19 cellular contexts compared by ENCODE assay signal in genomic region chr6:168120390-168121307, GRCh38. TPM values are rescaled to one million over a fixed set of nuclear protein-coding genes. Genes with fewer than 3 reads are reported as not detected.
A peak's percentile ranks its signal among the peaks of the same experiment; 100 is the strongest.
DNase-seq lines count a peak whose midpoint lies in the region; ATAC-seq and TF ChIP-seq lines count a peak whose summit lies in the region.
"Had no signal": no experiment of that assay in that cellular context is flagged by ENCODE, and none has a peak within 500 bp of the region (broad histone marks: within the 10 kb centered on the region; RNA-seq: fewer than 3 reads in every experiment).

No MANE protein-coding gene starts in this region.

- intact Hi-C loops in lower leg skin (cut with DNase I; ENCODE audit: low total_unique reads), result no loop called here

- H3K9me3 Mint-ChIP-seq in activated T-cell treated with anti-CD3 and anti-CD28 coated beads, Interleukin-2, amount 50 U/mL, for 24 hours, result no peaks in the 10 kb centered on the region
- peaks cover 4 to 5% of the 10 kb centered on the region in 2 donors for H3K9me3 Mint-ChIP-seq in stimulated activated naive B cell treated with anti-CD40 and anti-IgM and Interleukin-4, amounts not matched to agents 10 μg/mL and 1 μg/mL and 100 μg/mL, for 72 hours

- H3K4me1 Mint-ChIP-seq in activated T-cell treated with anti-CD3 and anti-CD28 coated beads, Interleukin-2, amount 50 U/mL, for 24 hours (ENCODE audit: low read depth), result peaks cover 5% of the 10 kb centered on the region
- no peaks in the 10 kb centered on the region for H3K4me1 Mint-ChIP-seq in stimulated activated naive B cell treated with anti-CD40 and anti-IgM and Interleukin-4, amounts not matched to agents 10 μg/mL and 1 μg/mL and 100 μg/mL, for 72 hours
- H3K4me1 Mint-ChIP-seq: CD8-positive, alpha-beta memory T cell; central memory CD8-positive, alpha-beta T cell; naive thymus-derived CD8-positive, alpha-beta T cell had no signal

- no peak overlapping the region for H3K4me3 Mint-ChIP-seq in activated T-cell treated with anti-CD3 and anti-CD28 coated beads, Interleukin-2, amount 50 U/mL, for 24 hours
- H3K4me3 Mint-ChIP-seq in stimulated activated naive B cell treated with anti-CD40 and anti-IgM and Interleukin-4, amounts not matched to agents 10 μg/mL and 1 μg/mL and 100 μg/mL, for 72 hours, result no peak overlapping the region
- H3K4me3 Mint-ChIP-seq: CD8-positive, alpha-beta memory T cell; central memory CD8-positive, alpha-beta T cell; naive thymus-derived CD8-positive, alpha-beta T cell had no signal

- H3K4me3 ChIP-seq in lower leg skin (ENCODE audit: low read depth, poor library complexity, severe bottlenecking), result no peak overlapping the region
- H3K4me3 ChIP-seq: adrenal gland, lung, PC-9, vagina had no signal

- DNase-seq in activated T-cell treated with anti-CD3 and anti-CD28 coated beads for 48 hours (ENCODE audit: low read depth) (peak; percentile 31), lower leg skin (ENCODE audit: low spot score in 2 of 2) (peak; percentile 9 to 60), NCI-H446 treated with DMSO at 0.1 percent for 48 hours (lab: John Stamatoyannopoulos, UW) (no peak)
- no peak for DNase-seq in activated T-cell treated with anti-CD3 and anti-CD28 coated beads, Interleukin-2, amount 50 U/mL, for 24 hours
- DNase-seq in activated CD8-positive, alpha-beta memory T cell treated with anti-CD3 and anti-CD28 coated beads, Interleukin-2, amount 50 U/mL, for 4 hours, result peak; percentile 8
- DNase-seq in stimulated activated naive B cell treated with anti-CD40 and anti-IgM and Interleukin-4, amounts not matched to agents 10 μg/mL and 1 μg/mL and 100 μg/mL, for 72 hours, result no peak
- DNase-seq in activated CD4-positive, CD25-positive, alpha-beta regulatory T cell (lab: John Stamatoyannopoulos, UW), result no peak
- DNase-seq: CD8-positive, alpha-beta memory T cell; foreskin melanocyte; NCI-H1930; NCI-H524 treated with DMSO at 0.1 percent for 48 hours; PC-9 had no signal

- no peaks in the 10 kb centered on the region for H3K36me3 Mint-ChIP-seq in activated T-cell treated with anti-CD3 and anti-CD28 coated beads, Interleukin-2, amount 50 U/mL, for 24 hours (ENCODE audit: low read depth)
- H3K36me3 Mint-ChIP-seq in stimulated activated naive B cell treated with anti-CD40 and anti-IgM and Interleukin-4, amounts not matched to agents 10 μg/mL and 1 μg/mL and 100 μg/mL, for 72 hours, result peaks cover 0 to 1% of the 10 kb centered on the region in 2 donors
- H3K36me3 Mint-ChIP-seq: CD8-positive, alpha-beta memory T cell; naive thymus-derived CD8-positive, alpha-beta T cell had no signal

- no peak for TF ChIP-seq POLR2A in lower leg skin (IDR thresholded peaks at IDR 0.05)

- H3K27me3 Mint-ChIP-seq in activated T-cell treated with anti-CD3 and anti-CD28 coated beads, Interleukin-2, amount 50 U/mL, for 24 hours, result peaks cover 11% of the 10 kb centered on the region
- H3K27me3 Mint-ChIP-seq in stimulated activated naive B cell treated with anti-CD40 and anti-IgM and Interleukin-4, amounts not matched to agents 10 μg/mL and 1 μg/mL and 100 μg/mL, for 72 hours, result no peaks in the 10 kb centered on the region
- H3K27me3 Mint-ChIP-seq: CD8-positive, alpha-beta memory T cell; central memory CD8-positive, alpha-beta T cell had no signal

- 82 to 85% methylated on average over 13 to 15 of the region's 15 CpGs for WGBS in lower leg skin, 2 donors

- ATAC-seq in stimulated activated naive B cell treated with anti-CD40 and anti-IgM and Interleukin-4, amounts not matched to agents 10 μg/mL and 1 μg/mL and 100 μg/mL, for 72 hours (replicated peaks), result peak; percentile 46 to 75
- ATAC-seq in GM19328 (IDR thresholded peaks at IDR 0.05; ENCODE audit: unreplicated experiment), result no peak
- ATAC-seq: naive thymus-derived CD8-positive, alpha-beta T cell had no signal

- H3K27ac Mint-ChIP-seq in activated T-cell treated with anti-CD3 and anti-CD28 coated beads, Interleukin-2, amount 50 U/mL, for 24 hours, result no peak overlapping the region
- no peak overlapping the region for H3K27ac Mint-ChIP-seq in stimulated activated naive B cell treated with anti-CD40 and anti-IgM and Interleukin-4, amounts not matched to agents 10 μg/mL and 1 μg/mL and 100 μg/mL, for 72 hours
- H3K27ac Mint-ChIP-seq: CD8-positive, alpha-beta memory T cell; naive thymus-derived CD8-positive, alpha-beta T cell had no signal

- no peak for TF ChIP-seq CTCF in lower leg skin (IDR thresholded peaks at IDR 0.05)

RNA-seq across cellular contexts. Expression of gene FRMD1, which starts 41.6 kb away (rescaled TPM):
- 1 to 10 TPM in 2 of 4 donors, under 1 TPM in 2; 0.32 to 1.2 (median 0.72) TPM for total RNA-seq in lower leg skin
- total RNA-seq: CD8-positive, alpha-beta memory T cell; H4; naive thymus-derived CD8-positive, alpha-beta T cell; PC-9; vagina had no signal

Comparison
In these comparisons a context has a peak if more than half of its experiments do, and no peak if none do; other contexts are left out.
1. DNase-seq: peak in activated T-cell treated with anti-CD3 and anti-CD28 coated beads for 48 hours (single experiment), activated CD8-positive, alpha-beta memory T cell treated with anti-CD3 and anti-CD28 coated beads, Interleukin-2, amount 50 U/mL, for 4 hours (single experiment) and lower leg skin (2 of 2); none in activated T-cell treated with anti-CD3 and anti-CD28 coated beads, Interleukin-2, amount 50 U/mL, for 24 hours (single experiment), stimulated activated naive B cell treated with anti-CD40 and anti-IgM and Interleukin-4, amounts not matched to agents 10 μg/mL and 1 μg/mL and 100 μg/mL, for 72 hours (single experiment), NCI-H446 treated with DMSO at 0.1 percent for 48 hours (single experiment) and activated CD4-positive, CD25-positive, alpha-beta regulatory T cell (0 of 4).